8 cellular contexts compared by ENCODE assay signal in genomic region chr19:16824658-16825311, GRCh38. TPM values are rescaled to one million over a fixed set of nuclear protein-coding genes. Genes with fewer than 3 reads are reported as not detected.
DNase-seq lines count a peak whose midpoint lies in the region; FAIRE-seq and TF ChIP-seq lines count a peak whose summit lies in the region.

No MANE protein-coding gene starts in this region.

- intact Hi-C loops in activated CD4-positive, alpha-beta T cell treated with anti-CD3 and anti-CD28 coated beads, Interleukin-2, amount 10 ng/mL, durations not matched to agents 24 days and 14 days (cut with micrococcal nuclease), result no loop called here
- intact Hi-C loops in thyroid gland (cut with DNase I), result no loop called here

- TF ChIP-seq CTCF in thyroid gland (IDR thresholded peaks at IDR 0.05) (peak in 3 of 6 experiments; percentile 11 to 13 (median 12)), progenitor cell of endocrine pancreas (IDR thresholded peaks at IDR 0.05; ENCODE audit: unreplicated experiment) (no peak)

- H3K9me3 Mint-ChIP-seq in activated CD4-positive, alpha-beta T cell treated with anti-CD3 and anti-CD28 coated beads, Interleukin-2, amount 10 ng/mL, durations not matched to agents 24 days and 14 days, result no peaks in the 10 kb centered on the region
- peaks cover 4% of the 10 kb centered on the region for H3K9me3 Mint-ChIP-seq in progenitor cell of endocrine pancreas (ENCODE audit: low read depth)

- no peaks in the 10 kb centered on the region for H3K36me3 Mint-ChIP-seq in activated CD4-positive, alpha-beta T cell treated with anti-CD3 and anti-CD28 coated beads, Interleukin-2, amount 10 ng/mL, durations not matched to agents 24 days and 14 days (ENCODE audit: low read depth)
- peaks cover 1% of the 10 kb centered on the region for H3K36me3 Mint-ChIP-seq in progenitor cell of endocrine pancreas (ENCODE audit: insufficient read depth)

- H3K36me3 ChIP-seq in iPS-15b (ENCODE audit: control insufficient read depth, insufficient read depth, low read length), result no peaks in the 10 kb centered on the region
- no peaks in the 10 kb centered on the region for H3K36me3 ChIP-seq in thyroid gland

- TF ChIP-seq POLR2A in thyroid gland (IDR thresholded peaks at IDR 0.05), result no peak
- TF ChIP-seq POLR2A in erythroblast (IDR thresholded peaks at IDR 0.05; ENCODE audit: low read length), result no peak
- TF ChIP-seq POLR2A in GM12891 (IDR thresholded peaks at IDR 0.05; ENCODE audit: low read depth, low read length), result no peak

- H3K27ac Mint-ChIP-seq in activated CD4-positive, alpha-beta T cell treated with anti-CD3 and anti-CD28 coated beads, Interleukin-2, amount 10 ng/mL, durations not matched to agents 24 days and 14 days, result no peak overlapping the region
- H3K27ac Mint-ChIP-seq in progenitor cell of endocrine pancreas, result no peak overlapping the region

- H3K9ac ChIP-seq in iPS-15b (ENCODE audit: low read depth, low read length), result no peak overlapping the region

- no peak for FAIRE-seq in GM12891 (lab: Jason Lieb, UNC)

- peak overlapping the region; percentile 70 for H3K4me3 Mint-ChIP-seq in activated CD4-positive, alpha-beta T cell treated with anti-CD3 and anti-CD28 coated beads, Interleukin-2, amount 10 ng/mL, durations not matched to agents 24 days and 14 days
- no peak overlapping the region for H3K4me3 Mint-ChIP-seq in progenitor cell of endocrine pancreas (ENCODE audit: low read depth)

- DNase-seq in activated CD4-positive, alpha-beta T cell treated with anti-CD3 and anti-CD28 coated beads, Interleukin-2, amount 10 ng/mL, durations not matched to agents 24 days and 14 days, result no peak
- DNase-seq in activated CD4-positive, alpha-beta T cell treated with anti-CD3 and anti-CD28 coated beads, Interleukin-2, amount 50 U/mL, for 1 hour, result no peak
- DNase-seq in thyroid gland (no peak), progenitor cell of endocrine pancreas (ENCODE audit: low spot score, unreplicated experiment) (no peak), erythroblast (lab: John Stamatoyannopoulos, UW) (no peak), GM12891 (ENCODE audit: insufficient read length, low spot score) (no peak)

- peak overlapping the region; percentile 26 for H3K4me3 ChIP-seq in iPS-15b (ENCODE audit: low read depth, low read length)
- peak overlapping the region in 1 of 3 donors; percentile 8 for H3K4me3 ChIP-seq in thyroid gland (replicated peaks in 1 of 3)

- peaks cover 24% of the 10 kb centered on the region for H3K27me3 Mint-ChIP-seq in activated CD4-positive, alpha-beta T cell treated with anti-CD3 and anti-CD28 coated beads, Interleukin-2, amount 10 ng/mL, durations not matched to agents 24 days and 14 days
- peaks cover 30% of the 10 kb centered on the region for H3K27me3 Mint-ChIP-seq in progenitor cell of endocrine pancreas

- peaks cover 9% of the 10 kb centered on the region for H3K4me1 Mint-ChIP-seq in activated CD4-positive, alpha-beta T cell treated with anti-CD3 and anti-CD28 coated beads, Interleukin-2, amount 10 ng/mL, durations not matched to agents 24 days and 14 days
- peaks cover 4% of the 10 kb centered on the region for H3K4me1 Mint-ChIP-seq in progenitor cell of endocrine pancreas (ENCODE audit: low read depth)

- 27 to 32% (median 28%) methylated on average over 11 of the region's 11 CpGs for WGBS in adipose tissue, 3 donors
- WGBS in thyroid gland, 2 donors, result 39 to 47% methylated on average over 11 of the region's 11 CpGs

- H3K9me3 ChIP-seq in iPS-15b (ENCODE audit: control insufficient read depth, insufficient read depth, low read length) (no peaks in the 10 kb centered on the region), thyroid gland (no peaks in the 10 kb centered on the region)

- H3K27ac ChIP-seq in adipose tissue (ENCODE audit: low read depth, low read length), result peak overlapping the region; percentile 7
- H3K27ac ChIP-seq in thyroid gland, result peak overlapping the region in 2 of 3 donors; percentile 64 to 65

- H3K27me3 ChIP-seq in iPS-15b (ENCODE audit: control insufficient read depth, insufficient read depth, low read length), result no peaks in the 10 kb centered on the region
- H3K27me3 ChIP-seq in thyroid gland, result no peaks in the 10 kb centered on the region

- H3K4me1 ChIP-seq in iPS-15b (ENCODE audit: control insufficient read depth, insufficient read depth, low read length) (peaks cover 9% of the 10 kb centered on the region), thyroid gland (peaks cover 12 to 21% of the 10 kb centered on the region in 2 donors)

TF ChIP-seq in GM12891, 5 proteins besides CTCF, POLR2A, EP300 and RAD21:
- TF ChIP-seq SPI1 (IDR thresholded peaks at IDR 0.05; ENCODE audit: low read depth, low read length) (no peak), TAF1 (IDR thresholded peaks at IDR 0.05; ENCODE audit: low read depth, low read length) (no peak), POU2F2 (IDR thresholded peaks at IDR 0.05; ENCODE audit: low read depth, low read length) (no peak), POLR2AphosphoS5 (IDR thresholded peaks at IDR 0.05; ENCODE audit: low read depth, low read length) (no peak), PAX5 (IDR thresholded peaks at IDR 0.05; ENCODE audit: insufficient read depth, low read length, severe bottlenecking) (no peak)

RNA-seq across cellular contexts. Expression of gene SIN3B, which starts 4.4 kb away (rescaled TPM):
- 40.2 and 43.9 TPM in 2 replicates for total RNA-seq in activated CD4-positive, alpha-beta T cell treated with anti-CD3 and anti-CD28 coated beads, Interleukin-2, amount 10 ng/mL, durations not matched to agents 24 days and 14 days
- 10 to 100 TPM; 13.8 to 43.3 (median 36.7) TPM for polyA plus RNA-seq in adipose tissue
- total RNA-seq in thyroid gland (10 to 100 TPM; 33.6 to 65.9 (median 47.6) TPM), progenitor cell of endocrine pancreas (89.6 and 94.2 TPM in 2 replicates)
- 18.9 TPM for polyA plus RNA-seq in GM12891 (2012; ENCODE audit: low read depth, missing spikeins)
